ENCODE assay signal across 26 cellular contexts in the genomic region with DNA sequence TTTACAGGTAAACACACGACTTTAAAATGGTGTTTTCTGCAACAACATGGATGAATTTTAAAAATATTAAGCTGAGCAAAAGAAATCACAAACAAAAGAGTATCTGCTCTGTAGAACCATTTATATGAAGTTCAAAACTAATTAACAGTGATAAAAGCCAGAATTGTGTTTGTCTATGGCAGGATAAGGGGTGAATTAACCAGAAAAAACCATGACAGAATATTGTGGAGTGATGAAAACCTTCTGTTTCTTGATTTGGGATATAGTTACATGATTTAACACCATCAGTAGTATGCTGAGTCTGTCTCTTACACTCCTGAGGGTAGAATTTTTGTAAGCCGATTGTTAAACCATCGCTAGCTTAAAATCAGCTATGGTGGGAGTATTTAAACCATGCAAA.
"Had no signal": no experiment of that assay in that cellular context is flagged by ENCODE, and none has a peak within 500 bp of the region (broad histone marks: within the 10 kb centered on the region; RNA-seq: fewer than 3 reads in every experiment).

No MANE protein-coding gene starts in this region.

- H3K4me3 ChIP-seq: adrenal gland, K562, PC-9 had no signal

- H3K9me3 ChIP-seq: adrenal gland had no signal

- H3K36me3 ChIP-seq: adrenal gland, brain microvascular endothelial cell had no signal

- H2AFZ ChIP-seq: PC-9 had no signal

- H3K27ac ChIP-seq: adrenal gland, brain microvascular endothelial cell, PC-9, RWPE1 had no signal

- FAIRE-seq: astrocyte, K562, RCC 7860, TTC549 had no signal

- H3K4me2 ChIP-seq: PC-9 had no signal

- H3K27me3 ChIP-seq: adrenal gland, brain microvascular endothelial cell had no signal

- DNase-seq: activated CD4-positive, alpha-beta T cell treated with anti-CD3 and anti-CD28 coated beads for 36 hours; activated CD4-positive, alpha-beta T cell treated with anti-CD3 and anti-CD28 coated beads, Interleukin-2, amount 10 ng/mL, durations not matched to agents 7 days and 5 days; activated CD4-positive, alpha-beta T cell treated with anti-CD3 and anti-CD28 coated beads, Interleukin-2, amount 50 U/mL, for 48 hours; activated CD8-positive, alpha-beta T cell treated with anti-CD3 and anti-CD28 coated beads, Interleukin-2, amount 10 ng/mL, durations not matched to agents 7 days and 5 days; activated gamma-delta T cell; activated naive CD4-positive, alpha-beta T cell treated with Interleukin-2 at 50 U/mL for 16 hours; activated naive CD8-positive, alpha-beta T cell treated with anti-CD3 and anti-CD28 coated beads, Interleukin-2, amount 10 ng/mL, durations not matched to agents 7 days and 5 days; activated T-cell treated with anti-CD3 and anti-CD28 coated beads, Interleukin-2, amount 50 U/mL, for 24 hours; central memory CD4-positive, alpha-beta T cell; NCI-H146; NCI-H187; NCI-H2029 treated with DMSO at 0.1 percent for 48 hours; NCI-H2107; NCI-H2171; NCI-H510A; NCI-H526 treated with DMSO at 0.1 percent for 48 hours; NCI-H774; PC-9; SIG-M5 had no signal
